8 cellular contexts compared by ENCODE assay signal in genomic region chr19:10870501-10870954, GRCh38. TPM values are rescaled to one million over a fixed set of nuclear protein-coding genes. Genes with fewer than 3 reads are reported as not detected.
A peak's percentile ranks its signal among the peaks of the same experiment; 100 is the strongest.
DNase-seq lines count a peak whose midpoint lies in the region; ATAC-seq and TF ChIP-seq lines count a peak whose summit lies in the region.

No MANE protein-coding gene starts in this region.

- peaks cover 28% of the 10 kb centered on the region for H3K4me1 Mint-ChIP-seq in activated T-cell treated with anti-CD3 and anti-CD28 coated beads, Interleukin-2, amount 50 U/mL, for 4 hours (ENCODE audit: low read depth)

- WGBS in liver: 5% methylated on average over 22 of the region's 22 CpGs
- WGBS in transverse colon (ENCODE audit: low coverage in 1 of 2), 2 donors: 2 to 3% methylated on average over 6 to 21 of the region's 22 CpGs

- H3K4me1 ChIP-seq in liver (ENCODE audit: control insufficient read depth in 4 of 4, insufficient read depth in 4 of 4, low read length in 3 of 4) (peaks cover 7 to 12% (median 8%) of the 10 kb centered on the region in 4 donors), transverse colon (peaks cover 11 to 31% (median 24%) of the 10 kb centered on the region in 4 donors)

- H3K36me3 Mint-ChIP-seq in activated T-cell treated with anti-CD3 and anti-CD28 coated beads, Interleukin-2, amount 50 U/mL, for 4 hours (ENCODE audit: insufficient read depth): no peaks in the 10 kb centered on the region

- no peaks in the 10 kb centered on the region for H3K9me3 Mint-ChIP-seq in activated T-cell treated with anti-CD3 and anti-CD28 coated beads, Interleukin-2, amount 50 U/mL, for 4 hours

- H3K27me3 Mint-ChIP-seq in activated T-cell treated with anti-CD3 and anti-CD28 coated beads, Interleukin-2, amount 50 U/mL, for 4 hours (ENCODE audit: low read depth): no peaks in the 10 kb centered on the region

- H3K4me3 Mint-ChIP-seq in activated T-cell treated with anti-CD3 and anti-CD28 coated beads, Interleukin-2, amount 50 U/mL, for 4 hours: peak overlapping the region; percentile 77

- H3K27ac ChIP-seq in angular gyrus (ENCODE audit: low read depth, low read length) (peak overlapping the region; percentile 88), liver (ENCODE audit: low read depth in 1 of 2, low read length in 2 of 2) (peak overlapping the region; percentile 60 to 69), transverse colon (peak overlapping the region; percentile 77 to 90 (median 86))

- H3K27me3 ChIP-seq in liver (ENCODE audit: control insufficient read depth in 4 of 4, insufficient read depth in 4 of 4, low read length in 3 of 4) (no peaks in the 10 kb centered on the region), transverse colon (no peaks in the 10 kb centered on the region)

- no peaks in the 10 kb centered on the region for H3K36me3 ChIP-seq in liver (ENCODE audit: control insufficient read depth in 4 of 4, insufficient read depth in 3 of 4, low read depth in 1 of 4, low read length in 3 of 4)
- H3K36me3 ChIP-seq in transverse colon: no peaks in the 10 kb centered on the region

- H3K4me3 ChIP-seq in liver (ENCODE audit: low read depth in 1 of 3, low read length in 3 of 3) (peak overlapping the region; percentile 35 to 57 (median 42)), transverse colon (peak overlapping the region; percentile 32 to 58 (median 39))

- no peak for TF ChIP-seq RAD21 in liver (IDR thresholded peaks at IDR 0.05)

- in situ Hi-C loops in transverse colon (cut with MboI; ENCODE audit: low pct_ligation_motif_present in 1 of 4, low pct_unique_long_range_greater_than_20kb in 1 of 4, low sequenced_read_pairs in 3 of 4): loop anchor here in 2 of 4 donors (25.0 kb wide), 1 partner anchor 158 kb away; the partner anchor contains the start of genes DNM2 (in 2 of the 2) and QTRT1 (in 2 of the 2)

- no peak overlapping the region for H3K9ac ChIP-seq in liver (ENCODE audit: low read depth in 1 of 2, low read length in 2 of 2)

- TF ChIP-seq CTCF in liver (IDR thresholded peaks at IDR 0.05; ENCODE audit: low read depth, low read length, missing input control): no peak
- TF ChIP-seq CTCF in transverse colon (IDR thresholded peaks at IDR 0.05): no peak

- DNase-seq in activated T-cell treated with anti-CD3 and anti-CD28 coated beads, Interleukin-2, amount 50 U/mL, for 4 hours: no peak
- DNase-seq in activated T-cell treated with anti-CD3 and anti-CD28 coated beads, Interleukin-2, amount 50 U/mL, for 1 hour: no peak
- no peak for DNase-seq in transverse colon
- DNase-seq in GM03348 (ENCODE audit: low spot score): no peak
- no peak for DNase-seq in GDM1 (lab: John Stamatoyannopoulos, UW)
- no peak for DNase-seq in NCI-H187 (lab: John Stamatoyannopoulos, UW)

- peak; percentile 14 for TF ChIP-seq POLR2A in transverse colon (IDR thresholded peaks at IDR 0.05)

- ATAC-seq in activated T-cell treated with anti-CD3 and anti-CD28 coated beads, Interleukin-2, amount 50 U/mL, for 4 hours: no peak

- no peaks in the 10 kb centered on the region for H3K9me3 ChIP-seq in liver (ENCODE audit: control insufficient read depth in 4 of 4, low read length in 3 of 4)
- H3K9me3 ChIP-seq in transverse colon: no peaks in the 10 kb centered on the region

- intact Hi-C loops in transverse colon (cut with DNase I; ENCODE audit: low total_unique reads): loop anchor here (10.0 kb wide), 1 partner anchor 54 kb away; the partner anchor contains the start of genes TIMM29 and YIPF2

- TF ChIP-seq EP300 in transverse colon (IDR thresholded peaks at IDR 0.05; ENCODE audit: low read depth): no peak

TF ChIP-seq in liver, 16 proteins besides CTCF, POLR2A, EP300 and RAD21:
- TF ChIP-seq FOXA2 (IDR thresholded peaks at IDR 0.05): no peak
- TF ChIP-seq EGR1 (IDR thresholded peaks at IDR 0.05; ENCODE audit: low read depth in 2 of 2): peak; percentile 96 to 98
- no peak for TF ChIP-seq GABPA (IDR thresholded peaks at IDR 0.05 in 1 of 2, conservative IDR thresholded peaks at IDR 0.05 in 1 of 2)
- no peak for TF ChIP-seq FOXA1 (IDR thresholded peaks at IDR 0.05)
- no peak for TF ChIP-seq ZBTB33 (IDR thresholded peaks at IDR 0.05)
- TF ChIP-seq NR2F2 (IDR thresholded peaks at IDR 0.05): peak; percentile 23
- TF ChIP-seq TAF1 (conservative IDR thresholded peaks at IDR 0.05): no peak

RNA-seq across cellular contexts. Expression of gene CARM1, which starts 0.8 kb away (rescaled TPM):
- total RNA-seq in activated T-cell treated with anti-CD3 and anti-CD28 coated beads, Interleukin-2, amount 50 U/mL, for 4 hours: 10 to 100 TPM; 74.2 to 86.7 (median 75.5) TPM
- 10 to 100 TPM; 12.6 to 18.3 TPM for total RNA-seq in liver
- polyA plus RNA-seq in liver: 10 to 100 TPM in 1 of 2 donors, 1 to 10 TPM in 1; 5.1 to 17.5 TPM
- 10 to 100 TPM; 24.9 to 47.6 (median 35.6) TPM for total RNA-seq in transverse colon

RNA-seq across cellular contexts. Expression of gene C19orf38, which starts 22.3 kb away (rescaled TPM):
- under 1 TPM in 2 of 3 donors, not detected in 1; 0.55 to 0.99 TPM for total RNA-seq in activated T-cell treated with anti-CD3 and anti-CD28 coated beads, Interleukin-2, amount 50 U/mL, for 4 hours
- total RNA-seq in liver (1 to 10 TPM; 1.8 to 3.9 TPM), transverse colon (1 to 10 TPM in 1 of 4 donors, under 1 TPM in 2, not detected in 1; 0.79 to 1.8 (median 0.96) TPM)
- 1 to 10 TPM in 1 of 2 donors, under 1 TPM in 1; 0.97 to 1.1 TPM for polyA plus RNA-seq in liver

RNA-seq across cellular contexts. Expression of gene TMED1, which starts 34.5 kb away (rescaled TPM):
- total RNA-seq in activated T-cell treated with anti-CD3 and anti-CD28 coated beads, Interleukin-2, amount 50 U/mL, for 4 hours: 10 to 100 TPM; 16.8 to 19.1 (median 17.6) TPM
- total RNA-seq in liver: 10 to 100 TPM; 17.8 to 24.7 TPM
- 10 to 100 TPM; 28.4 to 34.7 TPM for polyA plus RNA-seq in liver
- 10 to 100 TPM in 3 of 4 donors, 1 to 10 TPM in 1; 2.8 to 40.4 (median 24.4) TPM for total RNA-seq in transverse colon

RNA-seq across cellular contexts. Expression of gene YIPF2, which starts 57.9 kb away (rescaled TPM):
- total RNA-seq in activated T-cell treated with anti-CD3 and anti-CD28 coated beads, Interleukin-2, amount 50 U/mL, for 4 hours: 10 to 100 TPM; 37.4 to 50.9 (median 47.5) TPM
- total RNA-seq in liver (10 to 100 TPM; 34.7 to 37.4 TPM), transverse colon (100 to 1,000 TPM in 1 of 4 donors, 10 to 100 TPM in 3; 23.6 to 134 (median 58.4) TPM)
- polyA plus RNA-seq in liver: 10 to 100 TPM; 13.2 to 36.9 TPM

RNA-seq across cellular contexts. Expression of gene TIMM29, which starts 58.1 kb away (rescaled TPM):
- total RNA-seq in activated T-cell treated with anti-CD3 and anti-CD28 coated beads, Interleukin-2, amount 50 U/mL, for 4 hours: 10 to 100 TPM; 23.2 to 29.5 (median 24.4) TPM
- 10 to 100 TPM; 18.8 to 25.2 TPM for total RNA-seq in liver
- 10 to 100 TPM in 1 of 2 donors, 1 to 10 TPM in 1; 9.4 to 10.4 TPM for polyA plus RNA-seq in liver
- 10 to 100 TPM; 40.0 to 45.3 (median 43.2) TPM for total RNA-seq in transverse colon
